8 cellular contexts compared by ENCODE assay signal in genomic region chr9:94805585-94805984, GRCh38.
DNase-seq lines count a peak whose midpoint lies in the region; ATAC-seq and TF ChIP-seq lines count a peak whose summit lies in the region.

No MANE protein-coding gene starts in this region.

- no peak overlapping the region for H3K27ac Mint-ChIP-seq in T-cell
- no peak overlapping the region for H3K27ac Mint-ChIP-seq in CD8-positive, alpha-beta T cell

- H3K27me3 Mint-ChIP-seq in T-cell, result no peaks in the 10 kb centered on the region
- no peaks in the 10 kb centered on the region for H3K27me3 Mint-ChIP-seq in CD8-positive, alpha-beta T cell (ENCODE audit: low read depth)

- H3K36me3 Mint-ChIP-seq in T-cell, result peaks cover 43% of the 10 kb centered on the region
- peaks cover 42% of the 10 kb centered on the region for H3K36me3 Mint-ChIP-seq in CD8-positive, alpha-beta T cell

- TF ChIP-seq CTCF in heart left ventricle (IDR thresholded peaks at IDR 0.05), result no peak
- TF ChIP-seq CTCF in CD8-positive, alpha-beta T cell (IDR thresholded peaks at IDR 0.05), result no peak

- intact Hi-C loops in heart left ventricle (cut with DNase I), result loop anchor here in 3 of 10 donors (5.0 to 10.0 kb wide), 3 partner anchors 59 to 207 kb away; no protein-coding TSS in a partner anchor
- intact Hi-C loops in CD8-positive, alpha-beta T cell (cut with DNase I, micrococcal nuclease), result no loop called here

- no peaks in the 10 kb centered on the region for H3K9me3 Mint-ChIP-seq in T-cell
- no peaks in the 10 kb centered on the region for H3K9me3 Mint-ChIP-seq in CD8-positive, alpha-beta T cell

- no peak overlapping the region for H3K4me3 ChIP-seq in heart left ventricle
- H3K4me3 ChIP-seq in CD8-positive, alpha-beta T cell (ENCODE audit: low read depth, low read length), result no peak overlapping the region

- no peak overlapping the region for H3K4me3 Mint-ChIP-seq in T-cell
- H3K4me3 Mint-ChIP-seq in CD8-positive, alpha-beta T cell, result no peak overlapping the region

- POLR2A ChIA-PET in T-cell (lab: Charles Lee), result no interaction called here
- POLR2A ChIA-PET in CD8-positive, alpha-beta T cell (lab: Charles Lee), result no interaction called here

- H3K36me3 ChIP-seq in heart left ventricle, result peaks cover 0 to 8% (median 0%) of the 10 kb centered on the region in 9 donors
- H3K36me3 ChIP-seq in CD8-positive, alpha-beta T cell (ENCODE audit: insufficient read depth, low read length), result no peaks in the 10 kb centered on the region

- ATAC-seq in heart left ventricle, result peak in 2 of 4 donors; percentile 57 to 59
- ATAC-seq in HG03280 (IDR thresholded peaks at IDR 0.05; ENCODE audit: unreplicated experiment), result no peak
- no peak for ATAC-seq in T-cell (replicated peaks in 1 of 4)
- no peak for ATAC-seq in CD8-positive, alpha-beta T cell
- no peak for ATAC-seq in GM21515 (IDR thresholded peaks at IDR 0.05; ENCODE audit: unreplicated experiment)

- no peak for TF ChIP-seq POLR2A in heart left ventricle (IDR thresholded peaks at IDR 0.05)

- peaks cover 6 to 10% (median 8%) of the 10 kb centered on the region in 3 donors for H3K4me1 Mint-ChIP-seq in T-cell
- no peaks in the 10 kb centered on the region for H3K4me1 Mint-ChIP-seq in CD8-positive, alpha-beta T cell (ENCODE audit: low read depth)

- CTCF ChIA-PET in T-cell (lab: Charles Lee), result no interaction called here
- CTCF ChIA-PET in CD8-positive, alpha-beta T cell (lab: Charles Lee), result no interaction called here

- DNase-seq in HT-29 (ENCODE audit: low spot score) (peak; percentile 82), SIG-M5 (lab: John Stamatoyannopoulos, UW) (peak; percentile 25), heart left ventricle (no peak), substantia nigra (lab: John Stamatoyannopoulos, UW) (no peak), T-cell (no peak)
- DNase-seq in CD8-positive, alpha-beta T cell, result no peak

- no peaks in the 10 kb centered on the region for H3K9me3 ChIP-seq in heart left ventricle
- H3K9me3 ChIP-seq in CD8-positive, alpha-beta T cell (ENCODE audit: low read length), result no peaks in the 10 kb centered on the region

- H3K27me3 ChIP-seq in heart left ventricle, result no peaks in the 10 kb centered on the region
- no peaks in the 10 kb centered on the region for H3K27me3 ChIP-seq in CD8-positive, alpha-beta T cell (ENCODE audit: insufficient read depth, low read length)

- 25 to 42% (median 28%) methylated on average over 3 of the region's 3 CpGs for WGBS in heart left ventricle, 4 donors

- peak overlapping the region in 9 of 12 donors; percentile 7 to 57 (median 16) for H3K27ac ChIP-seq in heart left ventricle
- peak overlapping the region; percentile 46 for H3K27ac ChIP-seq in substantia nigra (ENCODE audit: low read depth, low read length, poor library complexity, severe bottlenecking)
- no peak overlapping the region for H3K27ac ChIP-seq in CD8-positive, alpha-beta T cell (ENCODE audit: low read depth, low read length)

- H3K4me1 ChIP-seq in heart left ventricle, result peaks cover 0 to 61% (median 46%) of the 10 kb centered on the region in 12 donors
- no peaks in the 10 kb centered on the region for H3K4me1 ChIP-seq in CD8-positive, alpha-beta T cell (ENCODE audit: insufficient read depth, low read length)

Comparison
In these comparisons a context has a peak if more than half of its experiments do, and no peak if none do; other contexts are left out.
1. DNase-seq: peak in HT-29 (single experiment) and SIG-M5 (single experiment); none in heart left ventricle (0 of 5), substantia nigra (0 of 49), T-cell (0 of 34) and CD8-positive, alpha-beta T cell (0 of 7).